21 cellular contexts compared by ENCODE assay signal in the genomic region with DNA sequence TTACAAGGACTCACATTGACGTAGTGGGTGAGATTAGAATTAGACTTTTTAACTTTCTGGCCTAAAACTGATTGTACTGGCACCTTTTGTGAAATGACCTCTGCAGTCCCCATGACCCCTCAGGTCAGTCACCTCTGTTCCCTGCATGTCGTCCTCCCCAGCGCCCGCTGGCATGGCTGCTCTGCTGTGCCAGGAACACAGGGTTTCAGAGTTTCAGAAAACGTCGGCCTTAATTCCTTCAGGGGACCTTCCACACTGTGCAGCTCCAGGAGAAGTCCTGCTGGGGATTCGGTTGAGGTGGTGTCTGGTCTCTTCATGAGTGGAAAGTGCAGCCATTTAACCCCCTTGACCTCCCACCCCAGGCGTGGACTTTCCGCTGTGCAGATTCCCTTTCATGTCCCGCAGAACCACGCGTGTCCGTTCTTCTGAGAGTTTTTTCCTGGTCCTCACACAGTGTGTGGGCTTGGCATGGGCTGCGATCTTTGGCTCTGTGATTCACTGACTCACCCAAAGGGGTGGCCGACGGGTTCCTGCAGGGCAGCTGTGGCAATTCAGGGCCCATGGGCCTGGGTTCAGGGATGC.
DNase-seq lines count a peak whose midpoint lies in the region; ATAC-seq and TF ChIP-seq lines count a peak whose summit lies in the region.
"Had no signal": no experiment of that assay in that cellular context is flagged by ENCODE, and none has a peak within 500 bp of the region (broad histone marks: within the 10 kb centered on the region; RNA-seq: fewer than 3 reads in every experiment).

No MANE protein-coding gene starts in this region.

- H3K4me1 Mint-ChIP-seq in MCF 10A (ENCODE audit: insufficient read depth, unreplicated experiment): peaks cover 20% of the 10 kb centered on the region
- peaks cover 49% of the 10 kb centered on the region for H3K4me1 Mint-ChIP-seq in activated CD4-positive, alpha-beta T cell treated with anti-CD3 and anti-CD28 coated beads for 36 hours

- WGBS in mammary epithelial cell (ENCODE audit: low coverage, missing lambda C conversion rate): 84% methylated on average over 13 of the region's 16 CpGs
- 90 to 95% (median 91%) methylated on average over 16 of the region's 16 CpGs for WGBS in spleen, 5 donors
- 86 to 92% methylated on average over 16 of the region's 16 CpGs for WGBS in heart right ventricle, 2 donors

- H3K4me3 ChIP-seq in mammary epithelial cell (replicated peaks in 1 of 3; ENCODE audit: insufficient read depth in 1 of 3, low read depth in 2 of 3, low read length in 3 of 3) (no peak overlapping the region), spleen (no peak overlapping the region), heart right ventricle (no peak overlapping the region), gastrocnemius medialis (no peak overlapping the region)
- H3K4me3 ChIP-seq: GM23248 had no signal

- no peak overlapping the region for H3K9ac ChIP-seq in mammary epithelial cell (ENCODE audit: insufficient read depth, low read length)
- H3K9ac ChIP-seq: GM23248, KMS-11 had no signal

- no peak overlapping the region for H2AFZ ChIP-seq in mammary epithelial cell (ENCODE audit: low read depth, low read length)
- H2AFZ ChIP-seq: GM23248 had no signal

- H3K4me3 Mint-ChIP-seq in MCF 10A (ENCODE audit: unreplicated experiment): no peak overlapping the region
- no peak overlapping the region for H3K4me3 Mint-ChIP-seq in activated CD4-positive, alpha-beta T cell treated with anti-CD3 and anti-CD28 coated beads for 36 hours
- H3K4me3 Mint-ChIP-seq: CD8-positive, alpha-beta T cell; H9 had no signal

- POLR2A ChIA-PET in MCF 10A (lab: Yijun Ruan, JAX): no interaction called here
- POLR2A ChIA-PET in activated CD4-positive, alpha-beta T cell treated with anti-CD3 and anti-CD28 coated beads for 36 hours (lab: Charles Lee): no interaction called here

- H3K27ac ChIP-seq in mammary epithelial cell (ENCODE audit: insufficient read depth, low read depth, low read length) (no peak overlapping the region), spleen (no peak overlapping the region), heart right ventricle (no peak overlapping the region), gastrocnemius medialis (no peak overlapping the region)
- H3K27ac ChIP-seq: GM23248, KMS-11 had no signal

- BruUV-seq in MCF 10A (replicated peaks; lab: Mats Ljungman, UMichigan) (no TSS peak), mammary epithelial cell (replicated peaks; lab: Mats Ljungman, UMichigan) (no TSS peak)

- no peak overlapping the region for H3K4me2 ChIP-seq in mammary epithelial cell (ENCODE audit: insufficient read depth, low read depth, low read length)
- H3K4me2 ChIP-seq: KMS-11 had no signal

- H3K27me3 Mint-ChIP-seq in MCF 10A (ENCODE audit: insufficient read depth, unreplicated experiment): peaks cover 30% of the 10 kb centered on the region
- H3K27me3 Mint-ChIP-seq in activated CD4-positive, alpha-beta T cell treated with anti-CD3 and anti-CD28 coated beads for 36 hours: peaks cover 2% of the 10 kb centered on the region

- H3K79me2 ChIP-seq in mammary epithelial cell (ENCODE audit: insufficient read depth, low read length): no peaks in the 10 kb centered on the region

- H3K4me1 ChIP-seq in mammary epithelial cell (ENCODE audit: insufficient read depth, low read length) (peaks cover 16% of the 10 kb centered on the region), spleen (peaks cover 0 to 52% (median 18%) of the 10 kb centered on the region in 6 donors), heart right ventricle (peaks cover 0 to 19% (median 0%) of the 10 kb centered on the region in 9 donors), gastrocnemius medialis (no peaks in the 10 kb centered on the region)

- dilution Hi-C loops in mammary epithelial cell (cut with HindIII; ENCODE audit: low sequenced_read_pairs): no loop called here

- DNase-seq in MCF 10A (ENCODE audit: unreplicated experiment) (peak; percentile 6), mammary epithelial cell (no peak), left lobe of liver (ENCODE audit: low spot score) (no peak), spleen (peak; percentile 46), heart right ventricle (no peak), gastrocnemius medialis (no peak)
- DNase-seq in activated CD4-positive, alpha-beta T cell treated with anti-CD3 and anti-CD28 coated beads for 36 hours: no peak
- DNase-seq: AML-193; C1 segment of cervical spinal cord; CD8-positive, alpha-beta T cell; DMS153; GM23248; MV-4-11; NCI-H1105 treated with DMSO at 0.1 percent for 48 hours; NCI-H2029 treated with DMSO at 0.1 percent for 48 hours; NCI-H226; NCI-H510A treated with DMSO at 0.1 percent for 48 hours; NCI-H774; NK-92 treated with Interleukin-12 subunit alpha and Interleukin-12 subunit beta, amount 100 ng/mL, for 24 hours had no signal

- CTCF ChIA-PET in MCF 10A (lab: Yijun Ruan, JAX) (interaction anchor here (0.6 to 0.7 kb wide), 2 partner anchors 80 to 619 kb away, joined by 4 to 6 read pairs; no protein-coding TSS in a partner anchor), mammary epithelial cell (lab: Charles Lee; ENCODE audit: low non-redundant PET) (no interaction called here)
- CTCF ChIA-PET in activated CD4-positive, alpha-beta T cell treated with anti-CD3 and anti-CD28 coated beads for 36 hours (lab: Charles Lee): no interaction called here

- no peak for TF ChIP-seq CTCF in MCF 10A (IDR thresholded peaks at IDR 0.05; ENCODE audit: unreplicated experiment)
- TF ChIP-seq CTCF in mammary epithelial cell (conservative IDR thresholded peaks at IDR 0.05 in 1 of 2, IDR thresholded peaks at IDR 0.05 in 1 of 2; ENCODE audit: extremely low read depth in 1 of 2, insufficient read depth in 1 of 2, low read depth in 1 of 2, low read length in 2 of 2): no peak
- TF ChIP-seq CTCF in spleen (IDR thresholded peaks at IDR 0.05 in 8 of 11, conservative IDR thresholded peaks at IDR 0.05 in 3 of 11): no peak
- no peak for TF ChIP-seq CTCF in heart right ventricle (IDR thresholded peaks at IDR 0.05)
- no peak for TF ChIP-seq CTCF in gastrocnemius medialis (IDR thresholded peaks at IDR 0.05 in 4 of 5, conservative IDR thresholded peaks at IDR 0.05 in 1 of 5)

- no peaks in the 10 kb centered on the region for H3K27me3 ChIP-seq in mammary epithelial cell (ENCODE audit: insufficient read depth, low read length)
- no peaks in the 10 kb centered on the region for H3K27me3 ChIP-seq in spleen (replicated peaks in 1 of 7)
- peaks cover 0 to 29% (median 0%) of the 10 kb centered on the region in 7 donors for H3K27me3 ChIP-seq in heart right ventricle
- H3K27me3 ChIP-seq in gastrocnemius medialis: peaks cover 0 to 7% (median 3%) of the 10 kb centered on the region in 3 donors

- no peak overlapping the region for H3K27ac Mint-ChIP-seq in MCF 10A (ENCODE audit: low read depth, unreplicated experiment)
- no peak overlapping the region for H3K27ac Mint-ChIP-seq in activated CD4-positive, alpha-beta T cell treated with anti-CD3 and anti-CD28 coated beads for 36 hours
- H3K27ac Mint-ChIP-seq: CD8-positive, alpha-beta T cell; H9 had no signal

- no peaks in the 10 kb centered on the region for H4K20me1 ChIP-seq in mammary epithelial cell (ENCODE audit: insufficient read depth, low read length)

- intact Hi-C loops in MCF 10A (cut with micrococcal nuclease) (loop anchor here (5.0 kb wide), 1 partner anchor 386 kb away; no protein-coding TSS in a partner anchor), mammary epithelial cell (cut with micrococcal nuclease) (no loop called here), spleen (cut with DNase I; ENCODE audit: low total_unique reads) (no loop called here), heart right ventricle (cut with DNase I) (loop anchor here in 6 of 10 donors (5.0 to 10.0 kb wide), 6 partner anchors 102 to 931 kb away; a partner anchor contains a TSS), gastrocnemius medialis (cut with DNase I; ENCODE audit: low total_unique reads) (no loop called here)
- intact Hi-C loops in activated CD4-positive, alpha-beta T cell treated with anti-CD3 and anti-CD28 coated beads for 36 hours (cut with DNase I, micrococcal nuclease): loop anchor here in 1 of 2 experiments (10.0 kb wide), 1 partner anchor 102 kb away; no protein-coding TSS in a partner anchor

- no peak for TF ChIP-seq POLR2A in spleen (IDR thresholded peaks at IDR 0.05)
- no peak for TF ChIP-seq POLR2A in gastrocnemius medialis (IDR thresholded peaks at IDR 0.05)

- in situ Hi-C loops in mammary epithelial cell (cut with MboI; ENCODE audit: low sequenced_read_pairs in 2 of 2) (loop anchor here in 1 of 2 donors (10.0 kb wide), 1 partner anchor 268 kb away; no protein-coding TSS in a partner anchor), gastrocnemius medialis (cut with MboI; ENCODE audit: low sequenced_read_pairs in 4 of 4) (loop anchor here in 3 of 4 donors (25.0 kb wide), 1 partner anchor 261 kb away; no protein-coding TSS in a partner anchor)

- no peaks in the 10 kb centered on the region for H3K9me3 Mint-ChIP-seq in MCF 10A (ENCODE audit: unreplicated experiment)
- no peaks in the 10 kb centered on the region for H3K9me3 Mint-ChIP-seq in activated CD4-positive, alpha-beta T cell treated with anti-CD3 and anti-CD28 coated beads for 36 hours (ENCODE audit: low read depth)
- H3K9me3 Mint-ChIP-seq: CD8-positive, alpha-beta T cell; H9 had no signal

- ATAC-seq in left lobe of liver: peak; percentile 61
- ATAC-seq in heart right ventricle: no peak
- no peak for ATAC-seq in gastrocnemius medialis
- ATAC-seq in activated CD4-positive, alpha-beta T cell treated with anti-CD3 and anti-CD28 coated beads for 36 hours: no peak
- ATAC-seq: CD8-positive, alpha-beta T cell had no signal

- H3K36me3 Mint-ChIP-seq in MCF 10A (ENCODE audit: insufficient read depth, unreplicated experiment): no peaks in the 10 kb centered on the region
- peaks cover 2% of the 10 kb centered on the region for H3K36me3 Mint-ChIP-seq in activated CD4-positive, alpha-beta T cell treated with anti-CD3 and anti-CD28 coated beads for 36 hours (ENCODE audit: low read depth)
- H3K36me3 Mint-ChIP-seq: CD8-positive, alpha-beta T cell had no signal

- H3K9me3 ChIP-seq in mammary epithelial cell (replicated peaks; ENCODE audit: insufficient read depth, low read length) (no peaks in the 10 kb centered on the region), spleen (no peaks in the 10 kb centered on the region), heart right ventricle (no peaks in the 10 kb centered on the region), gastrocnemius medialis (no peaks in the 10 kb centered on the region)

- H3K36me3 ChIP-seq in mammary epithelial cell (ENCODE audit: insufficient read depth, low read length) (no peaks in the 10 kb centered on the region), spleen (no peaks in the 10 kb centered on the region), heart right ventricle (no peaks in the 10 kb centered on the region), gastrocnemius medialis (no peaks in the 10 kb centered on the region)

Comparison
In these comparisons a context has a peak if more than half of its experiments do, and no peak if none do; other contexts are left out.
1. DNase-seq: peak in MCF 10A (single experiment) and spleen (single experiment); none in mammary epithelial cell (single experiment), left lobe of liver (single experiment), heart right ventricle (0 of 2), gastrocnemius medialis (0 of 2) and activated CD4-positive, alpha-beta T cell treated with anti-CD3 and anti-CD28 coated beads for 36 hours (single experiment).
2. intact Hi-C loops: an anchor here in MCF 10A (5.0 kb wide) and heart right ventricle (5.0 to 10.0 kb wide); none called in mammary epithelial cell, spleen and gastrocnemius medialis.